8 cellular contexts compared by ENCODE assay signal in the genomic region with DNA sequence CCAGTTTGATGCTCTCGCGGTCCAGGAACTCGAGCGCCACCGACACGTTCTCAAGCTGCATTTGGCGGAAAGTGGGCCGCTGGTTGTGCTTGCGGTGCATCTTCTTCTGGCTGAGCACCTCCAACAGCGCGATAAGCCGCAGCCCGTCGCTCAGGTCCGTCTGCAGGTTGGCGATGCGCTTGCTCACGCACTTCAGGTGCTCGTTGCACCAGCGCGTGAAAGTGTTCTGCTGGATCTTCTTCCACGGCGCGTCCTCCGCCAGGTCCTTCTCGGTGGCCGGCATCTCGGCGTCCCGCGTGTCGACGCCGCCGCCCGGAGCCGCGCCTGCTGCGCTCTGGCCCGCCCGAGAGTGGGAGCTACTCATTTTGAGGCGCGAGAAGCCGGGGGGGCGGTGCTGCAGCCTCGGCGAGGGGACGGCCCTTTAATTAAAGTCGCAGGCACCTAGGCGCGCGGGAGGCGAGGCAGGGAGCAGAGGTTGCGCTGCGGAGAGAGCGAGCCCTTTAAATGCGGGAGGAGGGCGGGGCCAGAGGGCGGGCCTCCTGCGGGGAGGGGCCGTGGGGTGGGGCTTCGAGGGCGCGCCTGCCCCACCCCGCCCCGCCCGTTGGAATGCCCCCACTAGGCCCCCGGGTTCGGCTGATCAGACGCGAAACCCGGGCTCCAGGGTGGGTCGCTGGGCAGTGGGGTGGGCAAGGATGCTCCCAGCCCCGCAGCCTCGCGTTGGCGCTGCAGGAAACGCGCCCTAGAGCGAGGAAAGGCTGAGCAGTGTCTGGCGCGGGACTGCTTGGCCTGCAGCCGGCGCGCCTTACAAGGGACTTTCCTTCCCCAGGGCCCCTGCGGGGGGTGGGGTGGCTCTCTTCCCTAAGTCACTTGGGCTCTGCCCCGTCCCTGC. TPM values are rescaled to one million over a fixed set of nuclear protein-coding genes. Genes with fewer than 3 reads are reported as not detected.
A peak's percentile ranks its signal among the peaks of the same experiment; 100 is the strongest.
DNase-seq lines count a peak whose midpoint lies in the region; ATAC-seq and TF ChIP-seq lines count a peak whose summit lies in the region.

No MANE protein-coding gene starts in this region.

- H3K4me1 ChIP-seq in adrenal gland (replicated peaks in 1 of 2) (peaks cover 6 to 8% of the 10 kb centered on the region in 2 donors), left ventricle myocardium inferior (peaks cover 68% of the 10 kb centered on the region), prostate gland (replicated peaks) (no peaks in the 10 kb centered on the region)

- 0 to 56% (median 17%) methylated on average over 13 to 86 of the region's 87 CpGs for WGBS in adrenal gland, 4 donors
- WGBS in prostate gland, result 0% methylated on average over 6 of the region's 87 CpGs

- intact Hi-C loops in adrenal gland (cut with DNase I) (no loop called here), left ventricle myocardium inferior (cut with micrococcal nuclease) (no loop called here), prostate gland (cut with DNase I) (no loop called here)

- peak; percentile 92 to 93 for TF ChIP-seq POLR2A in adrenal gland (IDR thresholded peaks at IDR 0.05)
- TF ChIP-seq POLR2A in prostate gland (IDR thresholded peaks at IDR 0.05), result peak; percentile 95

- H3K36me3 ChIP-seq in GM06990 (ENCODE audit: control insufficient read depth, insufficient read depth, low read length), result peaks cover 8% of the 10 kb centered on the region
- peaks cover 0 to 21% of the 10 kb centered on the region in 2 donors for H3K36me3 ChIP-seq in adrenal gland (replicated peaks in 1 of 2)
- peaks cover 17% of the 10 kb centered on the region for H3K36me3 ChIP-seq in left ventricle myocardium inferior
- no peaks in the 10 kb centered on the region for H3K36me3 ChIP-seq in prostate gland

- ATAC-seq in HG02642 (IDR thresholded peaks at IDR 0.05; ENCODE audit: poor library complexity, unreplicated experiment), result peak; percentile 71

- peak overlapping the region in 4 of 5 donors; percentile 53 to 98 (median 86) for H3K27ac ChIP-seq in adrenal gland
- H3K27ac ChIP-seq in left ventricle myocardium inferior (replicated peaks), result peak overlapping the region; percentile 95
- H3K27ac ChIP-seq in prostate gland, result peak overlapping the region; percentile 81 to 87

- H3K9me3 ChIP-seq in adrenal gland (replicated peaks in 1 of 3) (no peaks in the 10 kb centered on the region), left ventricle myocardium inferior (replicated peaks) (no peaks in the 10 kb centered on the region), prostate gland (no peaks in the 10 kb centered on the region)

- H3K27me3 ChIP-seq in GM06990 (replicated peaks; ENCODE audit: control insufficient read depth, insufficient read depth, low read length) (no peaks in the 10 kb centered on the region), adrenal gland (no peaks in the 10 kb centered on the region), left ventricle myocardium inferior (ENCODE audit: low read depth) (no peaks in the 10 kb centered on the region), prostate gland (replicated peaks; ENCODE audit: insufficient read depth) (no peaks in the 10 kb centered on the region)

- TF ChIP-seq CTCF in GM06990 (IDR thresholded peaks at IDR 0.05; ENCODE audit: insufficient read depth, low read length, poor library complexity, severe bottlenecking), result no peak
- peak in 1 of 6 experiments; percentile 8 for TF ChIP-seq CTCF in adrenal gland (IDR thresholded peaks at IDR 0.05)
- no peak for TF ChIP-seq CTCF in left ventricle myocardium inferior (IDR thresholded peaks at IDR 0.05; ENCODE audit: borderline replicate concordance)
- TF ChIP-seq CTCF in prostate gland (IDR thresholded peaks at IDR 0.05), result no peak

- DNase-seq in GM06990 (ENCODE audit: extremely low read depth, insufficient read length) (peak; percentile 92), NCI-H128 (lab: John Stamatoyannopoulos, UW; ENCODE audit: unreplicated experiment) (peak; percentile 87), SW 1271 (lab: John Stamatoyannopoulos, UW) (peak; percentile 81 to 89), adrenal gland (peak; percentile 89 to 96 (median 93)), left ventricle myocardium inferior (peak; percentile 95), prostate gland (ENCODE audit: low spot score) (peak; percentile 90), ureter (ENCODE audit: low spot score) (peak; percentile 94)

- H3K4me3 ChIP-seq in GM06990 (replicated peaks; ENCODE audit: low read depth, low read length), result peak overlapping the region; percentile 91
- H3K4me3 ChIP-seq in adrenal gland, result peak overlapping the region in 3 of 4 donors; percentile 29 to 64 (median 42)
- peak overlapping the region; percentile 87 for H3K4me3 ChIP-seq in left ventricle myocardium inferior
- peak overlapping the region; percentile 44 to 45 for H3K4me3 ChIP-seq in prostate gland

RNA-seq across cellular contexts. Expression of a gene that starts 3.3 kb away (rescaled TPM):
- total RNA-seq in adrenal gland (100 to 1,000 TPM; 334 to 979 (median 504) TPM), left ventricle myocardium inferior (225 TPM), prostate gland (1,000 to 10,000 TPM; 1,711 to 2,337 TPM), ureter (2,361 TPM)
- 100 to 1,000 TPM; 169 to 861 (median 612) TPM for polyA plus RNA-seq in adrenal gland

RNA-seq across cellular contexts. Expression of a gene that starts 8.0 kb away (rescaled TPM):
- 10 to 100 TPM; 22.5 to 82.7 (median 48.1) TPM for total RNA-seq in adrenal gland
- polyA plus RNA-seq in adrenal gland, result 10 to 100 TPM; 75.9 to 95.2 (median 79.1) TPM
- 55.6 TPM for total RNA-seq in left ventricle myocardium inferior
- 10 to 100 TPM; 61.4 to 66.1 TPM for total RNA-seq in prostate gland
- total RNA-seq in ureter, result 80.4 TPM

RNA-seq across cellular contexts. Expression of a gene that starts 27.1 kb away (rescaled TPM):
- 1,000 to 10,000 TPM in 7 of 8 donors, 100 to 1,000 TPM in 1; 626 to 5,287 (median 2,443) TPM for total RNA-seq in adrenal gland
- polyA plus RNA-seq in adrenal gland, result 1,000 to 10,000 TPM; 1,725 to 3,645 (median 2,430) TPM
- total RNA-seq in left ventricle myocardium inferior, result 1,850 TPM
- 1,000 to 10,000 TPM; 3,702 to 5,500 TPM for total RNA-seq in prostate gland
- total RNA-seq in ureter, result 3,238 TPM

RNA-seq across cellular contexts. Expression of a gene that starts 37.9 kb away (rescaled TPM):
- total RNA-seq in adrenal gland (100 to 1,000 TPM in 1 of 8 donors, 10 to 100 TPM in 7; 29.4 to 101 (median 55.5) TPM), left ventricle myocardium inferior (56.3 TPM), prostate gland (10 to 100 TPM; 36.8 to 70.7 TPM), ureter (27.0 TPM)
- polyA plus RNA-seq in adrenal gland, result 10 to 100 TPM; 17.2 to 48.0 (median 42.7) TPM

RNA-seq across cellular contexts. Expression of a gene that starts 40.2 kb away (rescaled TPM):
- total RNA-seq in adrenal gland, result 10 to 100 TPM; 18.1 to 47.1 (median 26.6) TPM
- 100 to 1,000 TPM in 2 of 3 donors, 1 to 10 TPM in 1; 8.6 to 142 (median 103) TPM for polyA plus RNA-seq in adrenal gland
- 39.8 TPM for total RNA-seq in left ventricle myocardium inferior
- 10 to 100 TPM; 25.7 to 56.5 TPM for total RNA-seq in prostate gland
- total RNA-seq in ureter, result 49.5 TPM

Comparison
In these comparisons a context has a peak if more than half of its experiments do, and no peak if none do; other contexts are left out.
1. Peak in every context shown above with its lines: DNase-seq, ATAC-seq, H3K4me3 ChIP-seq and H3K27ac ChIP-seq.